16 cellular contexts compared by ENCODE assay signal in genomic region chr6:66558189-66558588, GRCh38.
DNase-seq lines count a peak whose midpoint lies in the region; ATAC-seq and TF ChIP-seq lines count a peak whose summit lies in the region.
"Had no signal": no experiment of that assay in that cellular context is flagged by ENCODE, and none has a peak within 500 bp of the region (broad histone marks: within the 10 kb centered on the region; RNA-seq: fewer than 3 reads in every experiment).

No MANE protein-coding gene starts in this region.

- no peak overlapping the region for H3K27ac Mint-ChIP-seq in chondrocyte (ENCODE audit: unreplicated experiment)
- H3K27ac Mint-ChIP-seq in activated T-helper 17 cell treated with anti-CD3 and anti-CD28 coated beads, Interleukin-2, amount 50 U/mL, for 72 hours, result no peak overlapping the region
- H3K27ac Mint-ChIP-seq: activated CD8-positive, alpha-beta memory T cell treated with anti-CD3 and anti-CD28 coated beads, Interleukin-2, amount 10 ng/mL, durations not matched to agents 7 days and 5 days; CD8-positive, alpha-beta T cell had no signal

- H3K27me3 ChIP-seq in MG63, result no peaks in the 10 kb centered on the region

- H3K4me1 Mint-ChIP-seq in chondrocyte (ENCODE audit: low read depth), result no peaks in the 10 kb centered on the region
- no peaks in the 10 kb centered on the region for H3K4me1 Mint-ChIP-seq in activated T-helper 17 cell treated with anti-CD3 and anti-CD28 coated beads, Interleukin-2, amount 50 U/mL, for 72 hours
- H3K4me1 Mint-ChIP-seq: activated CD8-positive, alpha-beta memory T cell treated with anti-CD3 and anti-CD28 coated beads, Interleukin-2, amount 10 ng/mL, durations not matched to agents 7 days and 5 days had no signal

- ATAC-seq in GM18511 (IDR thresholded peaks at IDR 0.05; ENCODE audit: unreplicated experiment), result peak; percentile 55
- ATAC-seq in activated T-helper 17 cell treated with anti-CD3 and anti-CD28 coated beads, Interleukin-2, amount 50 U/mL, for 72 hours (replicated peaks), result no peak
- ATAC-seq: activated CD8-positive, alpha-beta memory T cell treated with anti-CD3 and anti-CD28 coated beads, Interleukin-2, amount 10 ng/mL, durations not matched to agents 7 days and 5 days; CD8-positive, alpha-beta T cell; psoas muscle had no signal

- H3K9me3 Mint-ChIP-seq in chondrocyte (ENCODE audit: low read depth), result peaks cover 55% of the 10 kb centered on the region
- H3K9me3 Mint-ChIP-seq in activated T-helper 17 cell treated with anti-CD3 and anti-CD28 coated beads, Interleukin-2, amount 50 U/mL, for 72 hours, result peaks cover 12% of the 10 kb centered on the region

- DNase-seq in AG09309 (ENCODE audit: low read depth) (no peak), chondrocyte (ENCODE audit: low spot score) (no peak), C1 segment of cervical spinal cord (lab: John Stamatoyannopoulos, UW) (no peak), cerebellar nuclear complex (lab: John Stamatoyannopoulos, UW) (no peak), MG63 (no peak)
- DNase-seq: activated CD8-positive, alpha-beta memory T cell treated with anti-CD3 and anti-CD28 coated beads, Interleukin-2, amount 10 ng/mL, durations not matched to agents 7 days and 5 days; CD8-positive, alpha-beta T cell; effector CD8-positive, alpha-beta T cell; head of caudate nucleus; IMR-90; NCI-H510A treated with DMSO at 0.1 percent for 48 hours; psoas muscle; T-helper 2 cell had no signal

- no peak overlapping the region for H3K4me3 Mint-ChIP-seq in chondrocyte (ENCODE audit: unreplicated experiment)
- no peak overlapping the region for H3K4me3 Mint-ChIP-seq in activated T-helper 17 cell treated with anti-CD3 and anti-CD28 coated beads, Interleukin-2, amount 50 U/mL, for 72 hours
- H3K4me3 Mint-ChIP-seq: activated CD8-positive, alpha-beta memory T cell treated with anti-CD3 and anti-CD28 coated beads, Interleukin-2, amount 10 ng/mL, durations not matched to agents 7 days and 5 days; CD8-positive, alpha-beta T cell had no signal

- peaks cover 2% of the 10 kb centered on the region for H3K36me3 Mint-ChIP-seq in chondrocyte (ENCODE audit: low read depth)
- no peaks in the 10 kb centered on the region for H3K36me3 Mint-ChIP-seq in activated T-helper 17 cell treated with anti-CD3 and anti-CD28 coated beads, Interleukin-2, amount 50 U/mL, for 72 hours (ENCODE audit: low read depth)
- H3K36me3 Mint-ChIP-seq: activated CD8-positive, alpha-beta memory T cell treated with anti-CD3 and anti-CD28 coated beads, Interleukin-2, amount 10 ng/mL, durations not matched to agents 7 days and 5 days; CD8-positive, alpha-beta T cell had no signal

- no peaks in the 10 kb centered on the region for H3K27me3 Mint-ChIP-seq in chondrocyte (ENCODE audit: low read depth)
- H3K27me3 Mint-ChIP-seq in activated T-helper 17 cell treated with anti-CD3 and anti-CD28 coated beads, Interleukin-2, amount 50 U/mL, for 72 hours, result no peaks in the 10 kb centered on the region
- H3K27me3 Mint-ChIP-seq: activated CD8-positive, alpha-beta memory T cell treated with anti-CD3 and anti-CD28 coated beads, Interleukin-2, amount 10 ng/mL, durations not matched to agents 7 days and 5 days had no signal

- H3K9me3 ChIP-seq in MG63, result no peaks in the 10 kb centered on the region

- TF ChIP-seq CTCF in AG09309 (IDR thresholded peaks at IDR 0.05; ENCODE audit: control insufficient read depth, insufficient read depth, low read depth, low read length, missing control alignments) (peak; percentile 3), LNCAP (IDR thresholded peaks at IDR 0.05) (peak; percentile 19; the same call in 1 of the 2 replicates), chondrocyte (IDR thresholded peaks at IDR 0.05) (peak; percentile 31)

- H3K36me3 ChIP-seq in MG63, result no peaks in the 10 kb centered on the region

- no peak overlapping the region for H3K4me3 ChIP-seq in AG09309 (ENCODE audit: control insufficient read depth, low read depth, low read length)
- no peak overlapping the region for H3K4me3 ChIP-seq in MG63
- H3K4me3 ChIP-seq: psoas muscle had no signal
